Comparison of ENCODE assay signal across 8 cellular contexts in the genomic region with DNA sequence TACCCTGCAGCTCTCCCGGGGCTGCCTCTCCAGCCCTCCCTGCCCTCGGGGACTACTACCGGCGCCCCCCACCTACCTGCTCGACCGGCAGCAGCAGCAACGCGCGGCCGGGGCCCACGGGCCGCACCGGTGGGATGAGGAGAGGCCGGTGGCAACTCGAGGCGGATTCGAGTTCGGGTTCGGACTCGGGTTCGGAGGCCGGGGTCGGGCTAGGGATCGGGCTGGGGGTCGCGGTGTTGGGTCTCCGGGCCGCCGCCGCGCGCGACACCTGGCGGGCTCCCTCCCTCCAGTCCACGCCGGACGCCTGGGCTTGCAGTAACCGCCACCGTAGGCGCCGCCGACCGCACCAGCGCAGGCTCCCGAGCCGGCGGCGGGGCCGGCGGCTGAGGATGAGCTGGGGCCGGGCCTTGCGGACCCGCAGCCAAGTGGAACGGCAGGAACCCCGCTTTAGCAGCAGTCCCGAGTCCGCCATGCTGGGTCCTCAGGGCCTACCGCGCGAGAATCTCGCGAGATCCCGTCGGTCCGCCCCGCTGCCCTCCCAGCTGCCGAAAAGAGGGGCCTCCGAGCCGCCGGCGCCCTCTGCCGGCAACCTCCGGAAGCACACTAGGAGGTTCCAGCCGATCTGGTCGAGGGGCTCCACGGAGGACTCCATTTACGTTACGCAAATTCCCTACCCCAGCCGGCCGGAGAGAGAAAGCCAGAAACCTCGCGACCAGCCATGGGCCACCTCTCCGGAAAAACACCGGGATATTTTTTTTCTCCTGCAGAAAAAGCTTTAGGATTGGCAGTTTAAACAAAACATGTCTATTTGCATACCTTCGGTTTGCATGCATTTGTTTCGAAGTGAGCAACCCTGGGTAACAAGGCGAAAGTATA. TPM values are rescaled to one million over a fixed set of nuclear protein-coding genes. Genes with fewer than 3 reads are reported as not detected.
DNase-seq lines count a peak whose midpoint lies in the region; ATAC-seq, FAIRE-seq and TF ChIP-seq lines count a peak whose summit lies in the region.

Gene NOL9, minus strand, starts transcription at position 483 of the 876 bp plus-strand sequence. Its CDS starts 11 bp downstream, at position 472.

- TF ChIP-seq RAD21 in HepG2 (CRISPR knock-in tag; IDR thresholded peaks at IDR 0.05): peak; percentile 80

- intact Hi-C loops in HepG2 (cut with micrococcal nuclease; ENCODE audit: unreplicated experiment): loop anchor here (1.0 to 5.0 kb wide), 2 partner anchors 25 to 93 kb away; partner anchors contain the start of gene ZBTB48

- peak; percentile 88 for DNase-seq in NCI-H69 (lab: John Stamatoyannopoulos, UW)
- DNase-seq in activated CD4-positive, alpha-beta T cell treated with anti-CD3 and anti-CD28 coated beads, Interleukin-2, amount 50 U/mL, for 1 hour: peak; percentile 94
- DNase-seq in dermis blood vessel endothelial cell: peak; percentile 95
- peak; percentile 84 for DNase-seq in HepG2 (ENCODE audit: low spot score)
- peak; percentile 95 for DNase-seq in stimulated activated CD4-positive, alpha-beta T cell treated with anti-CD3 and anti-CD28 coated beads, Interleukin-4, amount 100 ng/mL, for 1 hour

- peak within 1 kb of the TSS; percentile 93 for H3K9ac ChIP-seq in HepG2 (ENCODE audit: insufficient read depth, low read depth, low read length)

- TF ChIP-seq EP300 in HepG2 (IDR thresholded peaks at IDR 0.05; ENCODE audit: low read depth in 2 of 2, low read length in 2 of 2): peak in 1 of 2 experiments; percentile 17; a peak in 1 of 4 replicates
- TF ChIP-seq EP300 in HepG2 (CRISPR knock-in tag; IDR thresholded peaks at IDR 0.05; ENCODE audit: borderline replicate concordance): no peak; the same call in 1 of the 2 replicates

- H3K9me3 ChIP-seq in HepG2 (ENCODE audit: low read length): no peaks in the 10 kb centered on the region

- CTCF ChIA-PET in HepG2 (lab: Yijun Ruan, JAX; ENCODE audit: low intra/inter-chr PET ratio, low total read pairs): interaction anchor here (0.8 to 1.5 kb wide), 7 partner anchors 28 to 147 kb away, joined by 3 to 11 read pairs (median 3); partner anchors contain the start of genes DNAJC11 and THAP3

- TF ChIP-seq CTCF in C4-2B (conservative IDR thresholded peaks at IDR 0.05): peak; percentile 99
- TF ChIP-seq CTCF in HepG2 (CRISPR knock-in tag; IDR thresholded peaks at IDR 0.05): peak; percentile 93

- H3K79me2 ChIP-seq in HepG2 (ENCODE audit: insufficient read depth, low read length): peaks cover 22% of the 10 kb centered on the region

- BruUV-seq in HepG2 (replicated peaks; lab: Mats Ljungman, UMichigan): no TSS peak

- H3K27ac ChIP-seq in C4-2B: peak within 1 kb of the TSS; percentile 86
- peak within 1 kb of the TSS; percentile 64 for H3K27ac ChIP-seq in HepG2 (ENCODE audit: extremely low read length, insufficient read depth, low read length)

- FAIRE-seq in HepG2 (lab: Jason Lieb, UNC): peak; percentile 52

- peak; percentile 87 to 91 for TF ChIP-seq POLR2A in HepG2 (IDR thresholded peaks at IDR 0.05; ENCODE audit: insufficient read depth in 1 of 2, low read depth in 2 of 2, low read length in 2 of 2)

- H2AFZ ChIP-seq in HepG2 (ENCODE audit: low read length): peak within 1 kb of the TSS; percentile 71

- POLR2A ChIA-PET in HepG2 (lab: Yijun Ruan, JAX): interaction anchor here (1.0 to 3.8 kb wide), 8 partner anchors 18 to 71 kb away, joined by 3 to 38 read pairs (median 4); partner anchors contain the start of genes KLHL21, PLEKHG5, THAP3 and ZBTB48

- H3K4me1 ChIP-seq in HepG2 (ENCODE audit: insufficient read depth, low read length): peaks cover 20% of the 10 kb centered on the region

- H3K27me3 ChIP-seq in HepG2 (ENCODE audit: control insufficient read depth in 1 of 2, insufficient read depth in 2 of 2, low read length in 2 of 2): no peaks in the 10 kb centered on the region; a peak in 1 of 5 replicates

- H3K4me3 ChIP-seq in HepG2 (replicated peaks in 1 of 3; ENCODE audit: insufficient read depth in 1 of 3, low read depth in 2 of 3, low read length in 3 of 3): peak within 1 kb of the TSS; percentile 93 to 98 (median 96)

- ATAC-seq in GM19324 (IDR thresholded peaks at IDR 0.05; ENCODE audit: low FRiP score, unreplicated experiment) (peak; percentile 88), HG03469 (IDR thresholded peaks at IDR 0.05; ENCODE audit: unreplicated experiment) (peak; percentile 72), HepG2 (peak; percentile 93)

- H4K20me1 ChIP-seq in HepG2 (ENCODE audit: insufficient read depth, low read length): peaks cover 5% of the 10 kb centered on the region; the same call in 1 of the 2 replicates

- peaks cover 5 to 10% of the 10 kb centered on the region in 2 experiments; a peak in 4 of 5 replicates for H3K36me3 ChIP-seq in HepG2 (replicated peaks in 1 of 2; ENCODE audit: control insufficient read depth in 1 of 2, insufficient read depth in 2 of 2, low read length in 2 of 2)

- H3K4me2 ChIP-seq in HepG2 (ENCODE audit: low read depth, low read length): peak within 1 kb of the TSS; percentile 100

- in situ Hi-C loops in HepG2 (cut with HindIII; ENCODE audit: extremely low pct_ligation_motif_present, low pct_unique_long_range_greater_than_20kb): no loop called here

- under 1% methylated on average over 24 of the region's 87 CpGs for whole genome bisulfite sequencing in HepG2 (ENCODE audit: low lambda C conversion rate)

TF ChIP-seq in HepG2, 621 proteins besides CTCF, POLR2A, EP300 and RAD21 (continues in another document):
- peak; percentile 98 for TF ChIP-seq ZMYM4 (CRISPR knock-in tag; IDR thresholded peaks at IDR 0.05)
- TF ChIP-seq, protein P1, sequence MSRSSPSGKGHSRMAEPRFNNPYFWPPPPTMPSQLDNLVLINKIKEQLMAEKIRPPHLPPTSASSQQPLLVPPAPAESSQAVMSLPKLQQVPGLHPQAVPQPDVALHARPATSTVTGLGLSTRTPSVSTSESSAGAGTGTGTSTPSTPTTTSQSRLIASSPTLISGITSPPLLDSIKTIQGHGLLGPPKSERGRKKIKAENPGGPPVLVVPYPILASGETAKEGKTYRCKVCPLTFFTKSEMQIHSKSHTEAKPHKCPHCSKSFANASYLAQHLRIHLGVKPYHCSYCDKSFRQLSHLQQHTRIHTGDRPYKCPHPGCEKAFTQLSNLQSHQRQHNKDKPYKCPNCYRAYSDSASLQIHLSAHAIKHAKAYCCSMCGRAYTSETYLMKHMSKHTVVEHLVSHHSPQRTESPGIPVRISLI (CRISPR knock-in tag; IDR thresholded peaks at IDR 0.05; ENCODE audit: borderline replicate concordance): no peak
- TF ChIP-seq ADNP (CRISPR knock-in tag; IDR thresholded peaks at IDR 0.05): no peak
- 0 out of 2 replicates have a peak, but pooled peaks have one; percentile 42 for TF ChIP-seq ZNF75D (CRISPR knock-in tag; IDR thresholded peaks at IDR 0.05; ENCODE audit: borderline replicate concordance)
- peak; percentile 74 for TF ChIP-seq ZNF317 (CRISPR knock-in tag; IDR thresholded peaks at IDR 0.05)
- TF ChIP-seq, protein P2, sequence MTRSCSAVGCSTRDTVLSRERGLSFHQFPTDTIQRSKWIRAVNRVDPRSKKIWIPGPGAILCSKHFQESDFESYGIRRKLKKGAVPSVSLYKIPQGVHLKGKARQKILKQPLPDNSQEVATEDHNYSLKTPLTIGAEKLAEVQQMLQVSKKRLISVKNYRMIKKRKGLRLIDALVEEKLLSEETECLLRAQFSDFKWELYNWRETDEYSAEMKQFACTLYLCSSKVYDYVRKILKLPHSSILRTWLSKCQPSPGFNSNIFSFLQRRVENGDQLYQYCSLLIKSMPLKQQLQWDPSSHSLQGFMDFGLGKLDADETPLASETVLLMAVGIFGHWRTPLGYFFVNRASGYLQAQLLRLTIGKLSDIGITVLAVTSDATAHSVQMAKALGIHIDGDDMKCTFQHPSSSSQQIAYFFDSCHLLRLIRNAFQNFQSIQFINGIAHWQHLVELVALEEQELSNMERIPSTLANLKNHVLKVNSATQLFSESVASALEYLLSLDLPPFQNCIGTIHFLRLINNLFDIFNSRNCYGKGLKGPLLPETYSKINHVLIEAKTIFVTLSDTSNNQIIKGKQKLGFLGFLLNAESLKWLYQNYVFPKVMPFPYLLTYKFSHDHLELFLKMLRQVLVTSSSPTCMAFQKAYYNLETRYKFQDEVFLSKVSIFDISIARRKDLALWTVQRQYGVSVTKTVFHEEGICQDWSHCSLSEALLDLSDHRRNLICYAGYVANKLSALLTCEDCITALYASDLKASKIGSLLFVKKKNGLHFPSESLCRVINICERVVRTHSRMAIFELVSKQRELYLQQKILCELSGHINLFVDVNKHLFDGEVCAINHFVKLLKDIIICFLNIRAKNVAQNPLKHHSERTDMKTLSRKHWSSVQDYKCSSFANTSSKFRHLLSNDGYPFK (CRISPR knock-in tag; IDR thresholded peaks at IDR 0.05; ENCODE audit: borderline replicate concordance): peak; percentile 53; the same call in 1 of the 2 replicates

RNA-seq across cellular contexts. Expression of gene NOL9, which starts in this region (rescaled TPM):
- total RNA-seq in dermis blood vessel endothelial cell (27.1 and 30.6 TPM in 2 replicates), HepG2 (2016; rRNA removed; fragmentation: Illumina TruSeq; extraction: Trizol) (20.2 and 24.7 TPM in 2 replicates)
- total RNA-seq in HepG2 (2016; cell fraction: cytosol; rRNA removed; fragmentation: Illumina TruSeq; extraction: Trizol; ENCODE audit: low read depth): 4.3 and 6.3 TPM in 2 replicates
- 19.4 and 25.8 TPM in 2 replicates for total RNA-seq in HepG2 (2016; cell fraction: insoluble cytoplasmic fraction; rRNA removed; fragmentation: Illumina TruSeq; extraction: Trizol)
- 5.9 and 8.3 TPM in 2 replicates for total RNA-seq in HepG2 (2016; cell fraction: membrane; rRNA removed; fragmentation: Illumina TruSeq; extraction: Trizol)
- total RNA-seq in HepG2 (2016; cell fraction: nucleus; rRNA removed; fragmentation: Illumina TruSeq; extraction: Trizol): 26.3 and 28.9 TPM in 2 replicates
- polyA plus RNA-seq in HepG2 (2011; rRNA removed): 13.0 and 18.0 TPM in 2 replicates
- 4.1 and 6.3 TPM in 2 replicates for polyA plus RNA-seq in HepG2 (2011; cell fraction: cytosol; rRNA removed)
- 21.8 and 23.2 TPM in 2 replicates for polyA plus RNA-seq in HepG2 (2011; cell fraction: nucleus; rRNA removed)
- polyA plus RNA-seq in HepG2 (2012): 5.5 and 7.7 TPM in 2 replicates
- 1.00 and 1.3 TPM in 2 replicates for polyA plus RNA-seq in HepG2 (2016; cell fraction: cytosol; fragmentation: Illumina TruSeq; extraction: Trizol; ENCODE audit: low read depth)
- 11.8 and 15.3 TPM in 2 replicates for polyA plus RNA-seq in HepG2 (2016; cell fraction: insoluble cytoplasmic fraction; fragmentation: Illumina TruSeq; extraction: Trizol; ENCODE audit: low read depth)
- polyA plus RNA-seq in HepG2 (2016; cell fraction: membrane; fragmentation: Illumina TruSeq; extraction: Trizol; ENCODE audit: low read depth): 2.0 and 2.6 TPM in 2 replicates
- 25.2 and 25.4 TPM in 2 replicates for polyA plus RNA-seq in HepG2 (2016; cell fraction: nucleus; fragmentation: Illumina TruSeq; extraction: Trizol; ENCODE audit: insufficient read depth, low read depth)
- 14.0 and 45.5 TPM in 2 replicates for polyA minus RNA-seq in HepG2 (2011; rRNA and poly(A)+ RNA removed; ENCODE audit: low replicate concordance)
- 5.5 and 8.8 TPM in 2 replicates for polyA minus RNA-seq in HepG2 (2011; cell fraction: cytosol; rRNA and poly(A)+ RNA removed)
- polyA minus RNA-seq in HepG2 (2011; cell fraction: nucleus; rRNA and poly(A)+ RNA removed): 63.2 and 74.2 TPM in 2 replicates

Comparison
In these comparisons a context has a peak if more than half of its experiments do, and no peak if none do; other contexts are left out.
1. Peak in every context shown above with its lines: DNase-seq, ATAC-seq, H3K4me3 ChIP-seq and H3K27ac ChIP-seq.